Comparison of ENCODE assay signal across 20 cellular contexts in genomic region chr2:9213477-9214051, GRCh38. TPM values are rescaled to one million over a fixed set of nuclear protein-coding genes. Genes with fewer than 3 reads are reported as not detected.
A peak's percentile ranks its signal among the peaks of the same experiment; 100 is the strongest.
DNase-seq lines count a peak whose midpoint lies in the region; ATAC-seq and TF ChIP-seq lines count a peak whose summit lies in the region.
"Had no signal": no experiment of that assay in that cellular context is flagged by ENCODE, and none has a peak within 500 bp of the region (broad histone marks: within the 10 kb centered on the region; RNA-seq: fewer than 3 reads in every experiment).

No MANE protein-coding gene starts in this region.

- H3K4me3 ChIP-seq in left ventricle myocardium inferior, result no peak overlapping the region
- H3K4me3 ChIP-seq: adrenal gland, GM23338 had no signal

- H3K9me3 ChIP-seq in left ventricle myocardium inferior (replicated peaks), result no peaks in the 10 kb centered on the region
- H3K9me3 ChIP-seq: adrenal gland, upper lobe of right lung had no signal

- H3K4me1 ChIP-seq in left ventricle myocardium inferior, result peaks cover 84% of the 10 kb centered on the region
- H3K4me1 ChIP-seq: adrenal gland had no signal

- H3K4me3 Mint-ChIP-seq in endothelial cell (ENCODE audit: unreplicated experiment), result peak overlapping the region; percentile 5
- H3K4me3 Mint-ChIP-seq: activated T-helper 1 cell treated with anti-CD3 and anti-CD28 coated beads, Interleukin-12 subunit alpha, Interleukin-12 subunit beta, Interleukin-2, Interleukin-4 antibody, amounts not matched to agents 30 ng/mL and 10 ng/mL and 1 ng/mL, durations not matched to agents 14 hours and 24 hours and 36 hours; dendritic cell treated with granulocyte-macrophage colony-stimulating factor and Interleukin-4, amounts not matched to agents 40 ng/mL and 50 ng/mL, for 4 days; GM23338; naive thymus-derived CD8-positive, alpha-beta T cell had no signal

- H3K27me3 Mint-ChIP-seq in endothelial cell (ENCODE audit: unreplicated experiment), result peaks cover 8% of the 10 kb centered on the region

- DNase-seq in left ventricle myocardium inferior (no peak), Right ventricle myocardium superior (no peak), endothelial cell (ENCODE audit: low spot score) (no peak), posterior vena cava (ENCODE audit: low spot score) (peak; percentile 5), ureter (ENCODE audit: low spot score) (peak; percentile 27), NCI-H748 (lab: John Stamatoyannopoulos, UW; ENCODE audit: unreplicated experiment) (no peak), T-helper 9 cell (no peak), NCI-H187 treated with DMSO at 0.1 percent for 48 hours (lab: John Stamatoyannopoulos, UW) (no peak)
- DNase-seq: ACHN; activated CD4-positive, alpha-beta T cell treated with anti-CD3 and anti-CD28 coated beads, Interleukin-2, amount 50 U/mL, for 48 hours; adrenal gland; kidney glomerular epithelial cell; naive thymus-derived CD8-positive, alpha-beta T cell; NCI-H146; NCI-H345; stimulated activated CD4-positive, alpha-beta T cell treated with anti-CD3 and anti-CD28 coated beads, Interleukin-2, amount 100 ng/mL, for 24 hours; upper lobe of right lung had no signal

- H3K27me3 ChIP-seq in left ventricle myocardium inferior (ENCODE audit: low read depth), result no peaks in the 10 kb centered on the region
- H3K27me3 ChIP-seq: adrenal gland, upper lobe of right lung had no signal

- peaks cover 4% of the 10 kb centered on the region for H3K36me3 Mint-ChIP-seq in endothelial cell (ENCODE audit: low read depth, unreplicated experiment)
- H3K36me3 Mint-ChIP-seq: naive thymus-derived CD8-positive, alpha-beta T cell had no signal

- H3K27ac Mint-ChIP-seq in endothelial cell (ENCODE audit: unreplicated experiment), result peak overlapping the region; percentile 76
- H3K27ac Mint-ChIP-seq: activated T-helper 1 cell treated with anti-CD3 and anti-CD28 coated beads, Interleukin-12 subunit alpha, Interleukin-12 subunit beta, Interleukin-2, Interleukin-4 antibody, amounts not matched to agents 30 ng/mL and 10 ng/mL and 1 ng/mL, durations not matched to agents 14 hours and 24 hours and 36 hours; dendritic cell treated with granulocyte-macrophage colony-stimulating factor and Interleukin-4, amounts not matched to agents 40 ng/mL and 50 ng/mL, for 4 days; GM23338; naive thymus-derived CD8-positive, alpha-beta T cell had no signal

- H3K36me3 ChIP-seq in left ventricle myocardium inferior, result no peaks in the 10 kb centered on the region
- H3K36me3 ChIP-seq: adrenal gland, upper lobe of right lung had no signal

- H3K27ac ChIP-seq in left ventricle myocardium inferior (replicated peaks), result peak overlapping the region; percentile 92

- ATAC-seq in Right ventricle myocardium superior (ENCODE audit: poor library complexity), result no peak
- ATAC-seq: GM23338; naive thymus-derived CD8-positive, alpha-beta T cell had no signal

- no peaks in the 10 kb centered on the region for H3K9me3 Mint-ChIP-seq in endothelial cell (ENCODE audit: unreplicated experiment)
- H3K9me3 Mint-ChIP-seq: activated T-helper 1 cell treated with anti-CD3 and anti-CD28 coated beads, Interleukin-12 subunit alpha, Interleukin-12 subunit beta, Interleukin-2, Interleukin-4 antibody, amounts not matched to agents 30 ng/mL and 10 ng/mL and 1 ng/mL, durations not matched to agents 14 hours and 24 hours and 36 hours; dendritic cell treated with granulocyte-macrophage colony-stimulating factor and Interleukin-4, amounts not matched to agents 40 ng/mL and 50 ng/mL, for 4 days; GM23338; naive thymus-derived CD8-positive, alpha-beta T cell had no signal

- peaks cover 52% of the 10 kb centered on the region for H3K4me1 Mint-ChIP-seq in endothelial cell (ENCODE audit: unreplicated experiment)

- no peak for TF ChIP-seq CTCF in left ventricle myocardium inferior (IDR thresholded peaks at IDR 0.05; ENCODE audit: borderline replicate concordance)
- TF ChIP-seq CTCF in endothelial cell (IDR thresholded peaks at IDR 0.05; ENCODE audit: unreplicated experiment), result no peak

- intact Hi-C loops in left ventricle myocardium inferior (cut with micrococcal nuclease) (no loop called here), Right ventricle myocardium superior (cut with DNase I) (no loop called here), posterior vena cava (cut with DNase I) (loop anchor here in 1 of 2 donors (10.0 kb wide), 1 partner anchor 61 kb away; no protein-coding TSS in a partner anchor)

RNA-seq across cellular contexts. Expression of gene ASAP2, which starts 7.0 kb away (rescaled TPM):
- total RNA-seq in left ventricle myocardium inferior, result 10.0 TPM
- 10.7 TPM for total RNA-seq in Right ventricle myocardium superior
- total RNA-seq in endothelial cell (ENCODE audit: unreplicated experiment), result 31.8 TPM
- 10 to 100 TPM; 28.1 to 31.3 TPM for total RNA-seq in posterior vena cava
- 42.1 TPM for total RNA-seq in ureter
- total RNA-seq: naive thymus-derived CD8-positive, alpha-beta T cell had no signal

Comparison
In these comparisons a context has a peak if more than half of its experiments do, and no peak if none do; other contexts are left out.
1. DNase-seq: peak in posterior vena cava (single experiment) and ureter (single experiment); none in left ventricle myocardium inferior (single experiment), Right ventricle myocardium superior (single experiment), endothelial cell (single experiment), NCI-H748 (single experiment), T-helper 9 cell (single experiment) and NCI-H187 treated with DMSO at 0.1 percent for 48 hours (single experiment).